In the genomic region with DNA sequence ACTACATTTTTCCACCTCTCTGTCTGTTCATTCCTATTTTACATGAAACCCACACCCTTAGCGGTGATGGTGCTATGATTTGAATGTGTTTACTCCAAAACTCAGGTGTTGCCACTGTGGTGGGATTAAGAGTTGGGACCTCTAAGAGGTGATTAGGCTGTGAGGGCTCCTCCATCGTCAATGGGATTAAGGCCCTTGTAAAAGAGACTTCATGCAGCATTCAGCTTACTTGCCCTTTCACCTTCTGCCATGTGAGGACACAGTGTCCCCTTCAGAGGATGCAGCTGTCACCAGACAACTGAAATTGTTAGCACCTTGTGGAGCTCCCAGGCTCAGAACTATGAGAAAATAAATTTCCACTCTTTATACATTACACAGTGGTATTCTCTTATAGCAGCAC, we compare ENCODE assay signal across 24 cellular contexts.
"Had no signal": no experiment of that assay in that cellular context is flagged by ENCODE, and none has a peak within 500 bp of the region (broad histone marks: within the 10 kb centered on the region; RNA-seq: fewer than 3 reads in every experiment).

No MANE protein-coding gene starts in this region.

- H3K9me3 ChIP-seq: left lung, lower lobe of right lung, ovary, stomach, testis, thyroid gland, transverse colon, upper lobe of left lung had no signal

- H3K27ac ChIP-seq: left lung, lower lobe of right lung, ovary, skin epidermis, stomach, testis, thyroid gland, transverse colon, upper lobe of left lung had no signal

- ATAC-seq: left colon; left lung; lower lobe of right lung; naive thymus-derived CD8-positive, alpha-beta T cell; right cardiac atrium; sciatic nerve; stimulated activated naive B cell treated with anti-CD40 and anti-IgM and Interleukin-4, amounts not matched to agents 10 μg/mL and 1 μg/mL and 100 μg/mL, for 72 hours; stimulated activated naive CD8-positive, alpha-beta T cell treated with anti-CD3 and anti-CD28 coated beads, Interleukin-15, Interleukin-2, amounts not matched to agents 100 U/mL and 50 U/mL, for 24 hours had no signal

- H3K4me1 ChIP-seq: left lung, lower lobe of right lung, upper lobe of left lung had no signal

- H3K36me3 ChIP-seq: left lung, lower lobe of right lung, ovary, stomach, thyroid gland, transverse colon, upper lobe of left lung had no signal

- H3K27me3 ChIP-seq: left lung, ovary, stomach, testis, thyroid gland, transverse colon, upper lobe of left lung had no signal

- DNase-seq: hypothalamus; immature natural killer cell; kidney; left colon; left lung; lower lobe of right lung; mammary epithelial cell; mesenchymal stem cell; naive thymus-derived CD8-positive, alpha-beta T cell; ovary; right cardiac atrium; stimulated activated CD4-positive, alpha-beta T cell treated with anti-CD3 and anti-CD28 coated beads, Interleukin-12 subunit alpha, Interleukin-12 subunit beta, amount 100 ng/mL, for 4 hours; stimulated activated CD4-positive, alpha-beta T cell treated with anti-CD3 and anti-CD28 coated beads, Interleukin-15, amount 100 ng/mL, for 24 hours; stimulated activated CD4-positive, alpha-beta T cell treated with anti-CD3 and anti-CD28 coated beads, Interleukin-2, amount 100 ng/mL, for 24 hours; stimulated activated CD4-positive, alpha-beta T cell treated with anti-CD3 and anti-CD28 coated beads, Interleukin-4, amount 100 ng/mL, for 1 hour; stimulated activated naive B cell treated with anti-CD40 and anti-IgM and Interleukin-4, amounts not matched to agents 10 μg/mL and 1 μg/mL and 100 μg/mL, for 72 hours; stimulated activated naive CD8-positive, alpha-beta T cell treated with anti-CD3 and anti-CD28 coated beads, Interleukin-15, Interleukin-2, amounts not matched to agents 100 U/mL and 50 U/mL, for 24 hours; stomach; testis; thyroid gland; transverse colon; upper lobe of left lung had no signal

- H3K4me3 ChIP-seq: left lung, lower lobe of right lung, ovary, skin epidermis, stomach, testis, thyroid gland, transverse colon, upper lobe of left lung had no signal
